In genomic region chr10:21581421-21581834, GRCh38 we compare ENCODE assay signal across 8 cellular contexts. TPM values are rescaled to one million over a fixed set of nuclear protein-coding genes. Genes with fewer than 3 reads are reported as not detected.
DNase-seq lines count a peak whose midpoint lies in the region; ATAC-seq and TF ChIP-seq lines count a peak whose summit lies in the region.
"Not testable (repeated sequence)": the region's sequence is repeated elsewhere in the genome, so short reads cannot be mapped to it uniquely, and the experiment has no call there.

No MANE protein-coding gene starts in this region.

- H2AFZ ChIP-seq in ACC112 (ENCODE audit: low read length, unreplicated experiment) = not testable (repeated sequence)

- not testable (repeated sequence) for H3K27me3 Mint-ChIP-seq in activated CD8-positive, alpha-beta memory T cell treated with anti-CD3 and anti-CD28 coated beads, Interleukin-2, amount 10 ng/mL, durations not matched to agents 7 days and 5 days; endodermal cell (ENCODE audit: insufficient read depth); osteocyte (ENCODE audit: unreplicated experiment)

- peaks cover 73% of the 10 kb centered on the region for H3K79me2 ChIP-seq in ACC112 (ENCODE audit: control insufficient read depth, insufficient read depth, low read length, unreplicated experiment)

- not testable (repeated sequence) for H3K9ac ChIP-seq in endodermal cell (ENCODE audit: extremely low read depth, low read length, poor library complexity, severe bottlenecking)

- ATAC-seq in GM18870 (IDR thresholded peaks at IDR 0.05; ENCODE audit: unreplicated experiment) (peak; percentile 85), GM21576 (IDR thresholded peaks at IDR 0.05; ENCODE audit: unreplicated experiment) (peak; percentile 70), HG03025 (IDR thresholded peaks at IDR 0.05; ENCODE audit: low FRiP score, unreplicated experiment) (peak; percentile 72), HG03575 (IDR thresholded peaks at IDR 0.05; ENCODE audit: extremely low read depth, insufficient number of reproducible peaks, low FRiP score, unreplicated experiment) (peak; percentile 54)
- ATAC-seq in activated CD8-positive, alpha-beta memory T cell treated with anti-CD3 and anti-CD28 coated beads, Interleukin-2, amount 10 ng/mL, durations not matched to agents 7 days and 5 days = peak; percentile 66

- CTCF ChIA-PET in activated CD8-positive, alpha-beta memory T cell treated with anti-CD3 and anti-CD28 coated beads, Interleukin-2, amount 10 ng/mL, durations not matched to agents 7 days and 5 days (lab: Charles Lee) = not testable (repeated sequence)

- H3K4me1 Mint-ChIP-seq in activated CD8-positive, alpha-beta memory T cell treated with anti-CD3 and anti-CD28 coated beads, Interleukin-2, amount 10 ng/mL, durations not matched to agents 7 days and 5 days = peaks cover 34% of the 10 kb centered on the region
- H3K4me1 Mint-ChIP-seq in endodermal cell; osteocyte (ENCODE audit: unreplicated experiment): not testable (repeated sequence)

- H3K36me3 Mint-ChIP-seq in activated CD8-positive, alpha-beta memory T cell treated with anti-CD3 and anti-CD28 coated beads, Interleukin-2, amount 10 ng/mL, durations not matched to agents 7 days and 5 days = peaks cover 36% of the 10 kb centered on the region
- peaks cover 55% of the 10 kb centered on the region for H3K36me3 Mint-ChIP-seq in endodermal cell (ENCODE audit: low read depth)
- peaks cover 26% of the 10 kb centered on the region for H3K36me3 Mint-ChIP-seq in osteocyte (ENCODE audit: unreplicated experiment)

- H3K36me3 ChIP-seq in ACC112 (ENCODE audit: insufficient read depth, low read length) = not testable (repeated sequence)
- peaks cover 63% of the 10 kb centered on the region for H3K36me3 ChIP-seq in endodermal cell (ENCODE audit: control insufficient read depth, insufficient read depth, low read length)

- not testable (repeated sequence) for H3K27me3 ChIP-seq in ACC112 (ENCODE audit: insufficient read depth, low read length); endodermal cell (ENCODE audit: control insufficient read depth, insufficient read depth, low read length, poor library complexity, severe bottlenecking)

- not testable (repeated sequence) for TF ChIP-seq CTCF in endodermal cell (conservative IDR thresholded peaks at IDR 0.05); osteocyte (IDR thresholded peaks at IDR 0.05)

- not testable (repeated sequence) for DNase-seq in activated CD8-positive, alpha-beta memory T cell treated with anti-CD3 and anti-CD28 coated beads, Interleukin-2, amount 10 ng/mL, durations not matched to agents 7 days and 5 days; endodermal cell; osteocyte (ENCODE audit: extremely low spot score, unreplicated experiment)

- 100% methylated on average over 2 to 3 of the region's 3 CpGs for WGBS in endodermal cell (ENCODE audit: insufficient coverage in 1 of 2, insufficient read length in 1 of 2), 2 experiments

- peak overlapping the region; percentile 37; the same call in 1 of the 2 replicates for H3K27ac ChIP-seq in ACC112 (ENCODE audit: low read depth, low read length)
- H3K27ac ChIP-seq in endodermal cell (ENCODE audit: low read depth, low read length) = not testable (repeated sequence)

- not testable (repeated sequence) for H3K4me3 ChIP-seq in ACC112 (ENCODE audit: low read depth, low read length); endodermal cell (ENCODE audit: low read length)

- not testable (repeated sequence) for H3K4me1 ChIP-seq in ACC112 (ENCODE audit: control insufficient read depth, insufficient read depth, low read length, unreplicated experiment); endodermal cell (ENCODE audit: control insufficient read depth, insufficient read depth, low read length)

- peak overlapping the region; percentile 35 for H3K27ac Mint-ChIP-seq in activated CD8-positive, alpha-beta memory T cell treated with anti-CD3 and anti-CD28 coated beads, Interleukin-2, amount 10 ng/mL, durations not matched to agents 7 days and 5 days
- H3K27ac Mint-ChIP-seq in endodermal cell (peak overlapping the region; percentile 56), osteocyte (ENCODE audit: unreplicated experiment) (peak overlapping the region; percentile 7)

- peaks cover 14% of the 10 kb centered on the region for H3K9me3 ChIP-seq in endodermal cell (ENCODE audit: control insufficient read depth, low read length)

- H3K9me3 Mint-ChIP-seq in activated CD8-positive, alpha-beta memory T cell treated with anti-CD3 and anti-CD28 coated beads, Interleukin-2, amount 10 ng/mL, durations not matched to agents 7 days and 5 days (ENCODE audit: low read depth); endodermal cell; osteocyte (ENCODE audit: unreplicated experiment): not testable (repeated sequence)

- not testable (repeated sequence) for H3K4me3 Mint-ChIP-seq in activated CD8-positive, alpha-beta memory T cell treated with anti-CD3 and anti-CD28 coated beads, Interleukin-2, amount 10 ng/mL, durations not matched to agents 7 days and 5 days; endodermal cell; osteocyte (ENCODE audit: unreplicated experiment)

RNA-seq across cellular contexts. Expression of gene MLLT10, which starts 47.4 kb away (rescaled TPM):
- 10 to 100 TPM; 42.2 to 65.2 TPM for total RNA-seq in activated CD8-positive, alpha-beta memory T cell treated with anti-CD3 and anti-CD28 coated beads, Interleukin-2, amount 10 ng/mL, durations not matched to agents 7 days and 5 days
- total RNA-seq in endodermal cell (10 to 100 TPM; 55.8 to 62.9 TPM), osteocyte (43.9 and 56.5 TPM in 2 replicates)
- polyA plus RNA-seq in endodermal cell (2013, experiment 1 of 2) = 48.0 TPM
- polyA plus RNA-seq in endodermal cell (2013, experiment 2 of 2) = 47.7 TPM

RNA-seq across cellular contexts. Expression of gene SKIDA1, which starts 55.9 kb away (rescaled TPM):
- total RNA-seq in activated CD8-positive, alpha-beta memory T cell treated with anti-CD3 and anti-CD28 coated beads, Interleukin-2, amount 10 ng/mL, durations not matched to agents 7 days and 5 days = under 1 TPM; 0.26 to 0.29 TPM
- total RNA-seq in endodermal cell = 10 to 100 TPM in 1 of 2 donors, 1 to 10 TPM in 1; 6.4 to 12.0 TPM
- polyA plus RNA-seq in endodermal cell (2013, experiment 1 of 2) = 33.0 TPM
- polyA plus RNA-seq in endodermal cell (2013, experiment 2 of 2) = 33.2 TPM
- total RNA-seq in osteocyte = 4.3 and 4.9 TPM in 2 replicates
